In the genomic region with DNA sequence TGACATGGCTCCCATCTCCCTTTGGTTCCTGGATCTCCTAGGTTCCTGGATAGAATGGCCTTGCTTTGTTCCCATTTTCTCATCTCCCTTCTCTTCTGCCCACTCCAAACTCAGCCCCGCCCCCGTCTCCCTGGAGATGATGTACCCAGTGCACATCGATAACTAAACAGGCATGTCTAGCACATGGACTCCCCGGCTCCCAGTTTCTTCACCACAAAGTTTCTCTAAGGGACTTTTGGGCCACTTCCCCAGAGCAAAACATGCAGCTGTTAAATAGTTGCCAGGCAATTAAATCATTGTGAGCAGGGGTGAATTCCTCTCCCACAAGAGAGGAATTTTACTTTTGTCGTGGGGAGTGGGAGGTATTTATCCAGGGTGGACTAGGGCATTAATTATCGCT, we compare ENCODE assay signal across 18 cellular contexts.
DNase-seq lines count a peak whose midpoint lies in the region; ATAC-seq lines count a peak whose summit lies in the region.
"Had no signal": no experiment of that assay in that cellular context is flagged by ENCODE, and none has a peak within 500 bp of the region (broad histone marks: within the 10 kb centered on the region; RNA-seq: fewer than 3 reads in every experiment).

No MANE protein-coding gene starts in this region.

- H3K27ac ChIP-seq in SJCRH30: peak overlapping the region; percentile 55
- H3K27ac ChIP-seq: tibial nerve had no signal

- H3K4me3 ChIP-seq in SJCRH30: no peak overlapping the region
- H3K4me3 ChIP-seq: tibial nerve had no signal

- no peak for ATAC-seq in GM18511 (IDR thresholded peaks at IDR 0.05; ENCODE audit: unreplicated experiment)
- ATAC-seq: stimulated activated naive CD8-positive, alpha-beta T cell treated with anti-CD3 and anti-CD28 coated beads, Interleukin-15, amount 100 ng/mL, for 72 hours had no signal

- H3K27me3 ChIP-seq in SJCRH30: no peaks in the 10 kb centered on the region
- H3K27me3 ChIP-seq: tibial nerve had no signal

- no peaks in the 10 kb centered on the region for H3K36me3 ChIP-seq in SJCRH30
- H3K36me3 ChIP-seq: tibial nerve had no signal

- DNase-seq in NCI-H1417 (lab: John Stamatoyannopoulos, UW): peak; percentile 39 to 93 (median 86)
- DNase-seq in NCI-H1417 treated with DMSO at 0.1 percent for 48 hours (lab: John Stamatoyannopoulos, UW): no peak
- DNase-seq in COR-L47 (lab: John Stamatoyannopoulos, UW): peak; percentile 32
- DNase-seq in SJCRH30: peak; percentile 80
- peak; percentile 23 for DNase-seq in posterior vena cava (ENCODE audit: low spot score)
- DNase-seq in cortex of kidney (lab: John Stamatoyannopoulos, UW): no peak
- DNase-seq in NOMO-1 treated with dmso at 0.1 percent for 144 hours (lab: John Stamatoyannopoulos, UW; ENCODE audit: unreplicated experiment): no peak
- DNase-seq: activated CD4-positive, alpha-beta T cell treated with anti-CD3 and anti-CD28 coated beads, Interleukin-2, amount 50 U/mL, for 4 hours; activated CD8-positive, alpha-beta memory T cell treated with anti-CD3 and anti-CD28 coated beads, Interleukin-2, amount 50 U/mL, for 48 hours; activated gamma-delta T cell treated with Interleukin-2 at 50 U/mL for 16 hours; H7; kidney; mammary epithelial cell; NCI-H1694 treated with DMSO at 0.1 percent for 48 hours; stimulated activated CD4-positive, alpha-beta T cell treated with anti-CD3 and anti-CD28 coated beads, Interleukin-4, amount 100 ng/mL, for 4 hours; stimulated activated naive CD8-positive, alpha-beta T cell treated with anti-CD3 and anti-CD28 coated beads, Interleukin-15, amount 100 ng/mL, for 72 hours had no signal

- H3K9me3 ChIP-seq in SJCRH30 (replicated peaks): no peaks in the 10 kb centered on the region

- peaks cover 24% of the 10 kb centered on the region for H3K4me1 ChIP-seq in SJCRH30
- H3K4me1 ChIP-seq: tibial nerve had no signal

- intact Hi-C loops in posterior vena cava (cut with DNase I): no loop called here

Comparison
In these comparisons a context has a peak if more than half of its experiments do, and no peak if none do; other contexts are left out.
1. DNase-seq: peak in NCI-H1417 (3 of 3), COR-L47 (single experiment), SJCRH30 (2 of 2) and posterior vena cava (single experiment); none in NCI-H1417 treated with DMSO at 0.1 percent for 48 hours (single experiment), cortex of kidney (single experiment) and NOMO-1 treated with dmso at 0.1 percent for 144 hours (single experiment).